In genomic region chr6:4018194-4019111, GRCh38 we compare ENCODE assay signal across 1 cellular context.
TF ChIP-seq lines count a peak whose summit lies in the region.

No MANE protein-coding gene starts in this region.

TF ChIP-seq in K562, 482 proteins besides CTCF, POLR2A, EP300 and RAD21 (continued from another document and continues in another):
- TF ChIP-seq, protein P1, sequence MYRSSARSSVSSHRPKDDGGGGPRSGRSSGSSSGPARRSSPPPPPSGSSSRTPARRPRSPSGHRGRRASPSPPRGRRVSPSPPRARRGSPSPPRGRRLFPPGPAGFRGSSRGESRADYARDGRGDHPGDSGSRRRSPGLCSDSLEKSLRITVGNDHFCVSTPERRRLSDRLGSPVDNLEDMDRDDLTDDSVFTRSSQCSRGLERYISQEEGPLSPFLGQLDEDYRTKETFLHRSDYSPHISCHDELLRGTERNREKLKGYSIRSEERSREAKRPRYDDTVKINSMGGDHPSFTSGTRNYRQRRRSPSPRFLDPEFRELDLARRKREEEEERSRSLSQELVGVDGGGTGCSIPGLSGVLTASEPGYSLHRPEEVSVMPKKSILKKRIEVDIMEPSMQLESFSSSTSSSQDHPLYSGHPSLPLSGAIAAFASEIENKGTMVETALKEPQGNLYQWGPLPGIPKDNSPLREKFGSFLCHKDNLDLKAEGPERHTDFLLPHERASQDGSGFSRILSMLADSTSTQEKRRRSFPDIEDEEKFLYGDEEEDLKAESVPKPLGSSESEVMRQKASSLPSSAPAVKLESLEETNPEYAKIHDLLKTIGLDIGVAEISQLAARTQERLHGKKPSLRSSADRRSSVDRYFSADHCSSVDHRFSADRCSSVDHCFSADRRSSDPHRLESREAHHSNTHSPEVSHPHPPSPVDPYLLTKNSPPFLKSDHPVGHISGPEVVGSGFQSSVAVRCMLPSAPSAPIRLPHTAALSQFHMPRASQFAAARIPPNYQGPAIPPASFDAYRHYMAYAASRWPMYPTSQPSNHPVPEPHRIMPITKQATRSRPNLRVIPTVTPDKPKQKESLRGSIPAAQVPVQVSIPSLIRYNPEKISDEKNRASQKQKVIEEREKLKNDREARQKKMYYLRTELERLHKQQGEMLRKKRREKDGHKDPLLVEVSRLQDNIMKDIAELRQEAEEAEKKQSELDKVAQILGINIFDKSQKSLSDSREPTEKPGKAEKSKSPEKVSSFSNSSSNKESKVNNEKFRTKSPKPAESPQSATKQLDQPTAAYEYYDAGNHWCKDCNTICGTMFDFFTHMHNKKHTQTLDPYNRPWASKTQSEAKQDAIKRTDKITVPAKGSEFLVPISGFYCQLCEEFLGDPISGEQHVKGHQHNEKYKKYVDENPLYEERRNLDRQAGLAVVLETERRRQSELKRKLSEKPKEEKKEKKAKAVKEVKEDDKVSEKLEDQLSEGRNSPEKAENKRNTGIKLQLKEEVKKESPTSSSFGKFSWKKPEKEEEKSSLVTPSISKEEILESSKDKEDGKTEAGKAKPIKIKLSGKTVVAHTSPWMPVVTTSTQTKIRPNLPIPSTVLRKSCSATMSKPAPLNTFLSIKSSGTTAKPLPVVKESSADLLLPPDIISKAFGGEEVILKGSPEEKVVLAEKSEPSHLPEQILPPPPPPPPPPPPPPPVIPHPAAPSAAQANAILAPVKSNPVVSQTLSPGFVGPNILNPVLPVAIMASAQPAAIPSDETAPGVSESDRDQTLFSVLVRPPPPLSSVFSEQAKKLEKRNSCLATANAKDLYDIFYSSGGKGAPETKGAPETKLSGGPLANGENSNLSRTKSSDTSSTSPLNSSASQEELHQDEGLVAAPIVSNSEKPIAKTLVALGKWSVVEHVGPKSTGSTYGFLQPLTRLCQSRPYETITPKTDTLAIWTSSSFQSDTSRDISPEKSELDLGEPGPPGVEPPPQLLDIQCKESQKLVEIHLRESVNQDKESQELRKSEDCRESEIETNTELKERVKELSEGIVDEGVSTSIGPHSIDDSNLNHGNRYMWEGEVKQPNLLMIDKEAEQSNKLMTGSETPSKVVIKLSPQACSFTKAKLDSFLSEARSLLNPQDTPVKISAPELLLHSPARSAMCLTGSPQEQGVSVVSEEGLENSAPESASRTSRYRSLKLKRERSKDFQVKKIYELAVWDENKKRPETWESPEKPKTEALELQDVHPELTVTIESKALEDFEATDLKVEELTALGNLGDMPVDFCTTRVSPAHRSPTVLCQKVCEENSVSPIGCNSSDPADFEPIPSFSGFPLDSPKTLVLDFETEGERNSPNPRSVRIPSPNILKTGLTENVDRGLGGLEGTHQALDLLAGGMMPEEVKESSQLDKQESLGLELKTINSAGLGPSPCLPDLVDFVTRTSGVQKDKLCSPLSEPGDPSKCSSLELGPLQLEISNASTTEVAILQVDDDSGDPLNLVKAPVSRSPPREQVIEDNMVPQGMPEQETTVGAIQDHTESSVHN (IDR thresholded peaks at IDR 0.05; ENCODE audit: borderline replicate concordance in 1 of 2, low read depth in 1 of 2), result no peak
- TF ChIP-seq PBX2 (CRISPR knock-in tag; IDR thresholded peaks at IDR 0.05; ENCODE audit: low read depth) (no peak), PBX2 (tag; conservative IDR thresholded peaks at IDR 0.05; ENCODE audit: low read depth) (0 out of 2 replicates have a peak, but pooled peaks have one; percentile 1), TFAM (CRISPR knock-in tag; conservative IDR thresholded peaks at IDR 0.05) (no peak), DDX20 (tag; IDR thresholded peaks at IDR 0.05; ENCODE audit: low read depth) (no peak), ARID1B (IDR thresholded peaks at IDR 0.05) (peak; percentile 64; the same call in 1 of the 2 replicates), IRF9 (tag; IDR thresholded peaks at IDR 0.05) (no peak), GTF2A2 (tag; IDR thresholded peaks at IDR 0.05) (no peak), NCOA2 (IDR thresholded peaks at IDR 0.05; ENCODE audit: partially characterized antibody in 2 of 2) (no peak), ZNF280A (IDR thresholded peaks at IDR 0.05; ENCODE audit: low read depth, partially characterized antibody) (no peak), MCM7 (IDR thresholded peaks at IDR 0.05) (no peak), BDP1 (IDR thresholded peaks at IDR 0.05; ENCODE audit: insufficient read depth, insufficient read length) (no peak), ZNF384 (IDR thresholded peaks at IDR 0.05; ENCODE audit: low read depth, low read length) (peak; percentile 9; the same call in 1 of the 2 replicates), FOSL1 (tag; conservative IDR thresholded peaks at IDR 0.05) (no peak), ZNF584 (CRISPR knock-in tag; IDR thresholded peaks at IDR 0.05; ENCODE audit: low read depth) (peak; percentile 62; the same call in 1 of the 2 replicates), RHOXF2B (CRISPR knock-in tag; conservative IDR thresholded peaks at IDR 0.05) (no peak), ZNF311 (CRISPR knock-in tag; IDR thresholded peaks at IDR 0.05) (no peak), ZNF778 (CRISPR knock-in tag; IDR thresholded peaks at IDR 0.05) (no peak), CREBBP (IDR thresholded peaks at IDR 0.05; ENCODE audit: low read depth, low read length) (no peak), RFX1 (IDR thresholded peaks at IDR 0.05) (no peak), GABPB2 (CRISPR knock-in tag; conservative IDR thresholded peaks at IDR 0.05) (no peak), RNF219 (CRISPR knock-in tag; IDR thresholded peaks at IDR 0.05) (no peak), TAF7 (tag; IDR thresholded peaks at IDR 0.05) (0 out of 2 replicates have a peak, but pooled peaks have one; percentile 11), ZNF655 (CRISPR knock-in tag; IDR thresholded peaks at IDR 0.05) (no peak), NFXL1 (CRISPR knock-in tag; IDR thresholded peaks at IDR 0.05) (no peak), MCM5 (IDR thresholded peaks at IDR 0.05; ENCODE audit: low read depth) (no peak), CEBPG (CRISPR knock-in tag; IDR thresholded peaks at IDR 0.05) (peak; percentile 78), CEBPG (tag; conservative IDR thresholded peaks at IDR 0.05 in 1 of 2, IDR thresholded peaks at IDR 0.05 in 1 of 2) (peak; percentile 86 to 91), ARNT (IDR thresholded peaks at IDR 0.05) (no peak), NFATC3 (IDR thresholded peaks at IDR 0.05) (no peak), KLF10 (CRISPR knock-in tag; IDR thresholded peaks at IDR 0.05) (no peak), POLR2G (IDR thresholded peaks at IDR 0.05; ENCODE audit: low read depth, low read length) (peak; percentile 98), SREBF2 (CRISPR knock-in tag; IDR thresholded peaks at IDR 0.05) (no peak), CCAR2 (IDR thresholded peaks at IDR 0.05; ENCODE audit: low read depth, low read length) (no peak), ZNF133 (CRISPR knock-in tag; IDR thresholded peaks at IDR 0.05) (no peak)
- TF ChIP-seq, protein P2, sequence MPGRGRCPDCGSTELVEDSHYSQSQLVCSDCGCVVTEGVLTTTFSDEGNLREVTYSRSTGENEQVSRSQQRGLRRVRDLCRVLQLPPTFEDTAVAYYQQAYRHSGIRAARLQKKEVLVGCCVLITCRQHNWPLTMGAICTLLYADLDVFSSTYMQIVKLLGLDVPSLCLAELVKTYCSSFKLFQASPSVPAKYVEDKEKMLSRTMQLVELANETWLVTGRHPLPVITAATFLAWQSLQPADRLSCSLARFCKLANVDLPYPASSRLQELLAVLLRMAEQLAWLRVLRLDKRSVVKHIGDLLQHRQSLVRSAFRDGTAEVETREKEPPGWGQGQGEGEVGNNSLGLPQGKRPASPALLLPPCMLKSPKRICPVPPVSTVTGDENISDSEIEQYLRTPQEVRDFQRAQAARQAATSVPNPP (IDR thresholded peaks at IDR 0.05; ENCODE audit: borderline replicate concordance, insufficient read depth, insufficient read length), result no peak
- TF ChIP-seq, protein P3, sequence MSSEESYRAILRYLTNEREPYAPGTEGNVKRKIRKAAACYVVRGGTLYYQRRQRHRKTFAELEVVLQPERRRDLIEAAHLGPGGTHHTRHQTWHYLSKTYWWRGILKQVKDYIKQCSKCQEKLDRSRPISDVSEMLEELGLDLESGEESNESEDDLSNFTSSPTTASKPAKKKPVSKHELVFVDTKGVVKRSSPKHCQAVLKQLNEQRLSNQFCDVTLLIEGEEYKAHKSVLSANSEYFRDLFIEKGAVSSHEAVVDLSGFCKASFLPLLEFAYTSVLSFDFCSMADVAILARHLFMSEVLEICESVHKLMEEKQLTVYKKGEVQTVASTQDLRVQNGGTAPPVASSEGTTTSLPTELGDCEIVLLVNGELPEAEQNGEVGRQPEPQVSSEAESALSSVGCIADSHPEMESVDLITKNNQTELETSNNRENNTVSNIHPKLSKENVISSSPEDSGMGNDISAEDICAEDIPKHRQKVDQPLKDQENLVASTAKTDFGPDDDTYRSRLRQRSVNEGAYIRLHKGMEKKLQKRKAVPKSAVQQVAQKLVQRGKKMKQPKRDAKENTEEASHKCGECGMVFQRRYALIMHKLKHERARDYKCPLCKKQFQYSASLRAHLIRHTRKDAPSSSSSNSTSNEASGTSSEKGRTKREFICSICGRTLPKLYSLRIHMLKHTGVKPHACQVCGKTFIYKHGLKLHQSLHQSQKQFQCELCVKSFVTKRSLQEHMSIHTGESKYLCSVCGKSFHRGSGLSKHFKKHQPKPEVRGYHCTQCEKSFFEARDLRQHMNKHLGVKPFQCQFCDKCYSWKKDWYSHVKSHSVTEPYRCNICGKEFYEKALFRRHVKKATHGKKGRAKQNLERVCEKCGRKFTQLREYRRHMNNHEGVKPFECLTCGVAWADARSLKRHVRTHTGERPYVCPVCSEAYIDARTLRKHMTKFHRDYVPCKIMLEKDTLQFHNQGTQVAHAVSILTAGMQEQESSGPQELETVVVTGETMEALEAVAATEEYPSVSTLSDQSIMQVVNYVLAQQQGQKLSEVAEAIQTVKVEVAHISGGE (CRISPR knock-in tag; IDR thresholded peaks at IDR 0.05), result peak in 1 of 3 experiments; percentile 90; a peak in 2 of 6 replicates
- TF ChIP-seq, protein P4, sequence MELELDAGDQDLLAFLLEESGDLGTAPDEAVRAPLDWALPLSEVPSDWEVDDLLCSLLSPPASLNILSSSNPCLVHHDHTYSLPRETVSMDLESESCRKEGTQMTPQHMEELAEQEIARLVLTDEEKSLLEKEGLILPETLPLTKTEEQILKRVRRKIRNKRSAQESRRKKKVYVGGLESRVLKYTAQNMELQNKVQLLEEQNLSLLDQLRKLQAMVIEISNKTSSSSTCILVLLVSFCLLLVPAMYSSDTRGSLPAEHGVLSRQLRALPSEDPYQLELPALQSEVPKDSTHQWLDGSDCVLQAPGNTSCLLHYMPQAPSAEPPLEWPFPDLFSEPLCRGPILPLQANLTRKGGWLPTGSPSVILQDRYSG (tag; conservative IDR thresholded peaks at IDR 0.05; ENCODE audit: low read depth), result no peak; the same call in 1 of the 2 replicates
